In genomic region chr15:45001180-45001579, GRCh38 we compare ENCODE assay signal across 7 cellular contexts. TPM values are rescaled to one million over a fixed set of nuclear protein-coding genes. Genes with fewer than 3 reads are reported as not detected.
"Had no signal": no experiment of that assay in that cellular context is flagged by ENCODE, and none has a peak within 500 bp of the region (broad histone marks: within the 10 kb centered on the region; RNA-seq: fewer than 3 reads in every experiment).

No MANE protein-coding gene starts in this region.

RNA-seq across cellular contexts. Expression of gene TERB2, which starts 44.7 kb away (rescaled TPM):
- total RNA-seq: GM23248, GM23338, H1, H4, H7, H9, HFFc6 had no signal
- polyA plus RNA-seq: GM23248, GM23338, H1 had no signal
